Comparison of ENCODE assay signal across 19 cellular contexts in the genomic region with DNA sequence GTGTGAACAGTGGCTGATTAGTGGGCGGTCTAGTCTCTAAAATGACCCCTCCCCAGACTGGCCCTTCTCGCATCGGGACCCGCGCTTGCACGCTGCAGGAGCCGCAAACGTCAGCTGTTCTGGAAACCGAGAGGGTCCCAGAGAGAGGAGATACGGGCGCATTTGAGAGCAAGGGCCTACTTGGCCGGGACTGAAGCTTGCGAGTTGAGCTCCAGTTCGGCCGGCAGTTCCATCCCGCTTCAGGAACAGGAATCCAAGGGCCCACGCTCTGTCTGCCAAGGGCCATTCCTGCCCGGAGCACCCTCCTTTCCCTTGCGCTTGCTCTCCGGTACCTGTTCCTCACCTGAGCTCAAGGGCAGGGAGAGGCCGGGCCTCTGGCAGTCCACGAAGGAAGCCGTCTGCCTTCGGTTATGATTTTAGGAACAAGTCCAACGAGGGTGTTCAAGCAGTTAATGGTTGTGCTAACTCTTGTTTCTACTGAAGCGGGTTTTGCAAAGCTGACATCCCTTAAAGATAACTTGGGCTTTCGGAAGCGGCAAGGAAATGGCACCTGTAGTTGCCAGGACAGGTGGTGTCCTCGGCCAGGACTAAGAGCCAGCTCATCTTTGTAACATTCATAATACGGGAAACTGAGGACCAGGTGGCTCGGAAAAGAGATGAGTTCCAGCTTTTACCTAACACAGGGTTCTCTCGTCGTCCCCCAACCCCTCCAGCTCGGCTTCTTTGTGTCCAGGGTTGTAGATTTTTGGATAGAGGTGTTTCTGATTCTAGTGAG. TPM values are rescaled to one million over a fixed set of nuclear protein-coding genes. Genes with fewer than 3 reads are reported as not detected.
A peak's percentile ranks its signal among the peaks of the same experiment; 100 is the strongest.
DNase-seq lines count a peak whose midpoint lies in the region; ATAC-seq and TF ChIP-seq lines count a peak whose summit lies in the region.
"Had no signal": no experiment of that assay in that cellular context is flagged by ENCODE, and none has a peak within 500 bp of the region (broad histone marks: within the 10 kb centered on the region; RNA-seq: fewer than 3 reads in every experiment).

No MANE protein-coding gene starts in this region.

- H2BK12ac ChIP-seq in H9 (ENCODE audit: insufficient read length, low read depth, low read length) (no peak overlapping the region), neuronal stem cell (ENCODE audit: low read length) (no peak overlapping the region)

- no peak overlapping the region for H3K56ac ChIP-seq in H9 (ENCODE audit: insufficient read length, low read depth, low read length)

- no peak overlapping the region for H2AFZ ChIP-seq in H9 (ENCODE audit: low read length)
- peak overlapping the region; percentile 57 for H2AFZ ChIP-seq in neuronal stem cell (ENCODE audit: low read length)

- no peak for ATAC-seq in activated CD8-positive, alpha-beta memory T cell treated with anti-CD3 and anti-CD28 coated beads, Interleukin-2, amount 10 ng/mL, durations not matched to agents 7 days and 5 days
- ATAC-seq in GM19035 (IDR thresholded peaks at IDR 0.05; ENCODE audit: unreplicated experiment): no peak
- ATAC-seq in GM21390 (IDR thresholded peaks at IDR 0.05; ENCODE audit: unreplicated experiment): no peak
- ATAC-seq: activated naive CD4-positive, alpha-beta T cell treated with anti-CD3 and anti-CD28 coated beads, Interleukin-2, amount 50 U/mL, for 72 hours; CD8-positive, alpha-beta T cell had no signal

- H3K4me2 ChIP-seq in H9 (ENCODE audit: insufficient read depth, insufficient read length, low read length): peak overlapping the region; percentile 42
- no peak overlapping the region for H3K4me2 ChIP-seq in neuronal stem cell (ENCODE audit: insufficient read depth, low read length, poor library complexity, severe bottlenecking)

- no peaks in the 10 kb centered on the region for H3K4me1 ChIP-seq in H9 (ENCODE audit: insufficient read depth, low read length)
- H3K4me1 ChIP-seq in neuronal stem cell (ENCODE audit: control insufficient read depth in 2 of 2, insufficient read depth in 1 of 2, low read depth in 1 of 2, low read length in 2 of 2): peaks cover 12 to 13% of the 10 kb centered on the region in 2 donors

- H3K27me3 Mint-ChIP-seq in activated CD8-positive, alpha-beta memory T cell treated with anti-CD3 and anti-CD28 coated beads, Interleukin-2, amount 10 ng/mL, durations not matched to agents 7 days and 5 days: peaks cover 84% of the 10 kb centered on the region
- H3K27me3 Mint-ChIP-seq in H9 (ENCODE audit: low read depth): peaks cover 99% of the 10 kb centered on the region

- H3K18ac ChIP-seq in H9 (ENCODE audit: insufficient read length, low read depth, low read length): no peak overlapping the region
- H3K18ac ChIP-seq in neuronal stem cell (ENCODE audit: low read length): no peak overlapping the region

- H3K4me1 Mint-ChIP-seq in activated CD8-positive, alpha-beta memory T cell treated with anti-CD3 and anti-CD28 coated beads, Interleukin-2, amount 10 ng/mL, durations not matched to agents 7 days and 5 days: peaks cover 35% of the 10 kb centered on the region
- peaks cover 27 to 44% of the 10 kb centered on the region in 2 experiments for H3K4me1 Mint-ChIP-seq in H9

- no peaks in the 10 kb centered on the region for H3K36me3 Mint-ChIP-seq in activated CD8-positive, alpha-beta memory T cell treated with anti-CD3 and anti-CD28 coated beads, Interleukin-2, amount 10 ng/mL, durations not matched to agents 7 days and 5 days
- no peaks in the 10 kb centered on the region; a peak in 1 of 7 replicates for H3K36me3 Mint-ChIP-seq in H9 (ENCODE audit: insufficient read depth in 1 of 3, low read depth in 3 of 3)
- H3K36me3 Mint-ChIP-seq: CD8-positive, alpha-beta T cell had no signal

- H3K23ac ChIP-seq in H9 (ENCODE audit: insufficient read length, low read depth, low read length) (no peak overlapping the region), neuronal stem cell (ENCODE audit: low read depth, low read length, poor library complexity) (no peak overlapping the region)

- peak; percentile 30 for DNase-seq in activated CD8-positive, alpha-beta memory T cell treated with anti-CD3 and anti-CD28 coated beads, Interleukin-2, amount 10 ng/mL, durations not matched to agents 7 days and 5 days
- no peak for DNase-seq in activated CD8-positive, alpha-beta memory T cell treated with anti-CD3 and anti-CD28 coated beads for 24 hours
- peak; percentile 68 for DNase-seq in H9
- peak; percentile 8 for DNase-seq in germinal center (ENCODE audit: low spot score)
- peak; percentile 31 for DNase-seq in neuronal stem cell (ENCODE audit: low spot score)
- no peak for DNase-seq in NOMO-1 treated with dmso at 0.1 percent for 144 hours (lab: John Stamatoyannopoulos, UW; ENCODE audit: unreplicated experiment)
- DNase-seq: activated B cell treated with CpG ODN at 0.5 μM for 24 hours; CD8-positive, alpha-beta T cell; DND-41; mammary epithelial cell; NCI-H146; stimulated activated CD4-positive, alpha-beta T cell treated with anti-CD3 and anti-CD28 coated beads, Interleukin-15, amount 100 ng/mL, for 24 hours; T-helper 2 cell; transverse colon had no signal

- H2AK5ac ChIP-seq in H9 (ENCODE audit: insufficient read length, low read length) (no peak overlapping the region), neuronal stem cell (ENCODE audit: low read depth, low read length) (no peak overlapping the region)

- no CpG with 5 or more reads among the region's 34 CpGs for WGBS in H9 (ENCODE audit: extremely low coverage, insufficient read length, low lambda C conversion rate)
- no CpG with 5 or more reads among the region's 34 CpGs for WGBS in neuronal stem cell (ENCODE audit: extremely low coverage in 2 of 2, insufficient read length in 2 of 2, insufficient replicate concordance in 1 of 2), 2 donors

- no peak overlapping the region for H3K9ac ChIP-seq in H9 (ENCODE audit: extremely low read depth, insufficient read length, low read length)
- H3K9ac ChIP-seq in neuronal stem cell (ENCODE audit: low read depth, low read length, poor library complexity): no peak overlapping the region

- H3K36me3 ChIP-seq in neuronal stem cell (replicated peaks in 1 of 2; ENCODE audit: control insufficient read depth in 2 of 2, insufficient read depth in 2 of 2, low read length in 2 of 2): no peaks in the 10 kb centered on the region
- H3K36me3 ChIP-seq: transverse colon had no signal

- no peak for TF ChIP-seq CTCF in H9 (conservative IDR thresholded peaks at IDR 0.05)

- H3K4me3 Mint-ChIP-seq in activated CD8-positive, alpha-beta memory T cell treated with anti-CD3 and anti-CD28 coated beads, Interleukin-2, amount 10 ng/mL, durations not matched to agents 7 days and 5 days: no peak overlapping the region
- H3K4me3 Mint-ChIP-seq in H9: peak overlapping the region in 1 of 2 experiments; percentile 64; a peak in 2 of 5 replicates
- H3K4me3 Mint-ChIP-seq: activated B cell treated with CpG ODN at 0.5 μM for 24 hours; CD8-positive, alpha-beta T cell had no signal

- peak overlapping the region; percentile 28 for H3K27ac Mint-ChIP-seq in activated CD8-positive, alpha-beta memory T cell treated with anti-CD3 and anti-CD28 coated beads, Interleukin-2, amount 10 ng/mL, durations not matched to agents 7 days and 5 days
- no peak overlapping the region for H3K27ac Mint-ChIP-seq in H9
- H3K27ac Mint-ChIP-seq: activated naive CD4-positive, alpha-beta T cell treated with anti-CD3 and anti-CD28 coated beads, Interleukin-2, amount 50 U/mL, for 72 hours; CD8-positive, alpha-beta T cell had no signal

- no peak overlapping the region for H2BK20ac ChIP-seq in H9 (ENCODE audit: low read depth, low read length, poor library complexity, severe bottlenecking)

- CTCF ChIA-PET in activated CD8-positive, alpha-beta memory T cell treated with anti-CD3 and anti-CD28 coated beads, Interleukin-2, amount 10 ng/mL, durations not matched to agents 7 days and 5 days (lab: Charles Lee): interaction anchor here (0.6 to 3.3 kb wide), 4 partner anchors 9 to 628 kb away, joined by 3 to 19 read pairs (median 6); partner anchors contain the start of gene DLX2

- H3K27ac ChIP-seq in H9 (ENCODE audit: insufficient read length, low read depth, low read length) (no peak overlapping the region), neuronal stem cell (replicated peaks; ENCODE audit: low read length) (no peak overlapping the region)
- H3K27ac ChIP-seq: transverse colon had no signal

- H3K9me3 ChIP-seq in H9 (ENCODE audit: control insufficient read depth, low read depth, low read length): no peaks in the 10 kb centered on the region
- H3K9me3 ChIP-seq in neuronal stem cell (replicated peaks in 1 of 2; ENCODE audit: control insufficient read depth in 2 of 2, insufficient read depth in 1 of 2, low read depth in 1 of 2, low read length in 2 of 2): peaks cover 2 to 23% of the 10 kb centered on the region in 2 donors
- H3K9me3 ChIP-seq: transverse colon had no signal

- H3K79me1 ChIP-seq in H9 (ENCODE audit: insufficient read depth, low read depth, low read length, poor library complexity, severe bottlenecking): no peaks in the 10 kb centered on the region
- H3K79me1 ChIP-seq in neuronal stem cell (ENCODE audit: low read depth, low read length): no peaks in the 10 kb centered on the region

- H2BK5ac ChIP-seq in H9 (ENCODE audit: insufficient read length, low read length) (no peak overlapping the region), neuronal stem cell (ENCODE audit: low read length) (no peak overlapping the region)

- H3K4ac ChIP-seq in H9 (ENCODE audit: low read depth, low read length): no peak overlapping the region
- no peak overlapping the region for H3K4ac ChIP-seq in neuronal stem cell (ENCODE audit: low read length)

- H2BK15ac ChIP-seq in H9 (ENCODE audit: low read depth, low read length) (no peak overlapping the region), neuronal stem cell (ENCODE audit: low read length) (no peak overlapping the region)

- no peak overlapping the region for H3T11ph ChIP-seq in H9 (ENCODE audit: low read length)

- H3K4me3 ChIP-seq in neuronal stem cell (ENCODE audit: low read length in 2 of 2): no peak overlapping the region
- H3K4me3 ChIP-seq: transverse colon had no signal

- H3K9me3 Mint-ChIP-seq in activated CD8-positive, alpha-beta memory T cell treated with anti-CD3 and anti-CD28 coated beads, Interleukin-2, amount 10 ng/mL, durations not matched to agents 7 days and 5 days (ENCODE audit: low read depth): no peaks in the 10 kb centered on the region
- H3K9me3 Mint-ChIP-seq in H9: peaks cover 2 to 3% of the 10 kb centered on the region in 2 experiments; a peak in 3 of 5 replicates
- H3K9me3 Mint-ChIP-seq: activated naive CD4-positive, alpha-beta T cell treated with anti-CD3 and anti-CD28 coated beads, Interleukin-2, amount 50 U/mL, for 72 hours had no signal

- H3K23me2 ChIP-seq in H9 (ENCODE audit: insufficient read length, low read depth, low read length, poor library complexity, severe bottlenecking): peaks cover 16% of the 10 kb centered on the region

- H3K79me2 ChIP-seq in H9 (ENCODE audit: insufficient read depth, low read length): no peaks in the 10 kb centered on the region

- H3K27me3 ChIP-seq in H9 (ENCODE audit: insufficient read depth, low read length) (peaks cover 73% of the 10 kb centered on the region), neuronal stem cell (ENCODE audit: control insufficient read depth in 3 of 3, insufficient read depth in 3 of 3, low read depth in 1 of 3, low read length in 3 of 3) (peaks cover 53 to 92% (median 87%) of the 10 kb centered on the region in 3 experiments)

- no peak overlapping the region for H4K5ac ChIP-seq in H9 (ENCODE audit: insufficient read length, low read depth, low read length)

- no peaks in the 10 kb centered on the region for H4K20me1 ChIP-seq in H9 (ENCODE audit: control insufficient read depth, insufficient read depth, insufficient read length)

- no peak overlapping the region for H4K8ac ChIP-seq in H9 (replicated peaks; ENCODE audit: insufficient read length, low read depth, low read length)
- H4K8ac ChIP-seq in neuronal stem cell (ENCODE audit: low read depth, low read length): no peak overlapping the region

- H3K14ac ChIP-seq in H9 (ENCODE audit: insufficient read depth, low read length): no peak overlapping the region
- no peak overlapping the region for H3K14ac ChIP-seq in neuronal stem cell (ENCODE audit: low read length)

- H4K91ac ChIP-seq in H9 (ENCODE audit: insufficient read length, low read depth, low read length) (no peak overlapping the region), neuronal stem cell (ENCODE audit: low read depth, low read length, poor library complexity) (no peak overlapping the region)

- H2BK120ac ChIP-seq in H9 (ENCODE audit: low read depth, low read length, poor library complexity, severe bottlenecking): no peak overlapping the region
- H2BK120ac ChIP-seq in neuronal stem cell (ENCODE audit: low read depth, low read length): no peak overlapping the region

RNA-seq across cellular contexts. Expression of gene DLX1, which starts 3.9 kb away (rescaled TPM):
- not detected for total RNA-seq in activated CD8-positive, alpha-beta memory T cell treated with anti-CD3 and anti-CD28 coated beads, Interleukin-2, amount 10 ng/mL, durations not matched to agents 7 days and 5 days
- total RNA-seq in H9 (2021): not detected in 2 replicates
- polyA plus RNA-seq in neuronal stem cell (2013, experiment 1 of 2): 0.08 TPM
- 0.10 TPM for polyA plus RNA-seq in neuronal stem cell (2013, experiment 2 of 2)
- total RNA-seq: activated B cell treated with CpG ODN at 0.5 μM for 24 hours; activated naive CD4-positive, alpha-beta T cell treated with anti-CD3 and anti-CD28 coated beads, Interleukin-2, amount 50 U/mL, for 72 hours; CD8-positive, alpha-beta T cell; glomerular endothelial cell; renal cortical epithelial cell; transverse colon had no signal

RNA-seq across cellular contexts. Expression of gene DLX2, which starts 21.3 kb away (rescaled TPM):
- total RNA-seq in activated CD8-positive, alpha-beta memory T cell treated with anti-CD3 and anti-CD28 coated beads, Interleukin-2, amount 10 ng/mL, durations not matched to agents 7 days and 5 days: under 1 TPM in 1 of 2 experiments, not detected in 1; 0.12 TPM
- total RNA-seq in H9 (2021): 0.42 TPM in 1 of 2 replicates, not detected in the other
- polyA plus RNA-seq in neuronal stem cell (2013, experiment 1 of 2): 0.06 TPM
- 0.10 TPM for polyA plus RNA-seq in neuronal stem cell (2013, experiment 2 of 2)
- total RNA-seq: activated naive CD4-positive, alpha-beta T cell treated with anti-CD3 and anti-CD28 coated beads, Interleukin-2, amount 50 U/mL, for 72 hours; renal cortical epithelial cell had no signal

Comparison
In these comparisons a context has a peak if more than half of its experiments do, and no peak if none do; other contexts are left out.
1. DNase-seq: peak in activated CD8-positive, alpha-beta memory T cell treated with anti-CD3 and anti-CD28 coated beads, Interleukin-2, amount 10 ng/mL, durations not matched to agents 7 days and 5 days (single experiment), H9 (single experiment), germinal center (single experiment) and neuronal stem cell (single experiment); none in activated CD8-positive, alpha-beta memory T cell treated with anti-CD3 and anti-CD28 coated beads for 24 hours (single experiment) and NOMO-1 treated with dmso at 0.1 percent for 144 hours (single experiment).